ENCODE assay signal across 21 cellular contexts in genomic region chr13:87982436-87982835, GRCh38.
A peak's percentile ranks its signal among the peaks of the same experiment; 100 is the strongest.
DNase-seq lines count a peak whose midpoint lies in the region; FAIRE-seq and TF ChIP-seq lines count a peak whose summit lies in the region.
"Had no signal": no experiment of that assay in that cellular context is flagged by ENCODE, and none has a peak within 500 bp of the region (broad histone marks: within the 10 kb centered on the region; RNA-seq: fewer than 3 reads in every experiment).

No MANE protein-coding gene starts in this region.

- no peaks in the 10 kb centered on the region for H4K20me1 ChIP-seq in SK-N-SH (ENCODE audit: insufficient read depth)
- H4K20me1 ChIP-seq: BLaER1 treated with 17β-estradiol and CSF1 and Interleukin-3, amounts not matched to agents 10 nM and 100 nM had no signal

- no peak overlapping the region for H2AFZ ChIP-seq in SK-N-SH (ENCODE audit: low read depth)

- no peaks in the 10 kb centered on the region for H3F3A ChIP-seq in SK-N-SH (replicated peaks; ENCODE audit: insufficient read depth)

- no peaks in the 10 kb centered on the region for H3K36me3 ChIP-seq in SK-N-SH (replicated peaks in 1 of 2; ENCODE audit: control insufficient read depth in 1 of 2, insufficient read depth in 2 of 2, low read length in 1 of 2)
- H3K36me3 ChIP-seq: BLaER1 treated with 17β-estradiol and CSF1 and Interleukin-3, amounts not matched to agents 10 nM and 100 nM had no signal

- no peak for TF ChIP-seq CTCF in SK-N-SH (IDR thresholded peaks at IDR 0.05)

- peaks cover 0 to 2% of the 10 kb centered on the region in 2 experiments; a peak in 2 of 4 replicates for H3K4me1 ChIP-seq in SK-N-SH (ENCODE audit: control insufficient read depth in 1 of 2, insufficient read depth in 2 of 2, low read depth in 1 of 2, low read length in 1 of 2)
- H3K4me1 ChIP-seq: BLaER1 treated with 17β-estradiol and CSF1 and Interleukin-3, amounts not matched to agents 10 nM and 100 nM; Caco-2 had no signal

- no peak for DNase-seq in H54 (ENCODE audit: insufficient read length, low spot score)
- peak; percentile 5 for DNase-seq in OCI-M1 (lab: John Stamatoyannopoulos, UW)
- DNase-seq in SK-N-SH = peak; percentile 21
- DNase-seq in dedifferentiated amniotic fluid mesenchymal stem cell (ENCODE audit: extremely low spot score) = no peak
- no peak for DNase-seq in KBM-7
- no peak for DNase-seq in nucleus accumbens (lab: John Stamatoyannopoulos, UW)
- DNase-seq in activated CD4-positive, alpha-beta T cell treated with anti-CD3 and anti-CD28 coated beads, Interleukin-2, amount 50 U/mL, for 4 hours = no peak
- DNase-seq: 8988T; ACHN; Caco-2; Calu3; CD4-positive, alpha-beta T cell; CD8-positive, alpha-beta T cell; DMS79 treated with DMSO at 0.1 percent for 48 hours; GF-D8 had no signal

- no peaks in the 10 kb centered on the region for H3K79me2 ChIP-seq in SK-N-SH (ENCODE audit: insufficient read depth)

- TF ChIP-seq EP300 in SK-N-SH (IDR thresholded peaks at IDR 0.05; ENCODE audit: borderline replicate concordance in 1 of 2, low read depth in 1 of 2, low read length in 1 of 2) = no peak; a peak in 1 of 4 replicates

- H3K4me2 ChIP-seq in SK-N-SH = no peak overlapping the region
- H3K4me2 ChIP-seq: BLaER1 treated with 17β-estradiol and CSF1 and Interleukin-3, amounts not matched to agents 10 nM and 100 nM had no signal

- no peak overlapping the region for H3K4me3 ChIP-seq in SK-N-SH (ENCODE audit: low read depth in 2 of 2, low read length in 1 of 2)
- H3K4me3 ChIP-seq: BLaER1 treated with 17β-estradiol and CSF1 and Interleukin-3, amounts not matched to agents 10 nM and 100 nM had no signal

- H3K27me3 ChIP-seq in SK-N-SH (ENCODE audit: insufficient read depth) = no peaks in the 10 kb centered on the region
- H3K27me3 ChIP-seq: BLaER1 treated with 17β-estradiol and CSF1 and Interleukin-3, amounts not matched to agents 10 nM and 100 nM had no signal

- POLR2A ChIA-PET in SK-N-SH (lab: Yijun Ruan, JAX) = no interaction called here

- no peaks in the 10 kb centered on the region for H3K9me2 ChIP-seq in SK-N-SH

- TF ChIP-seq POLR2A in H54 (IDR thresholded peaks at IDR 0.05; ENCODE audit: low read depth, low read length) = no peak

- CTCF ChIA-PET in SK-N-SH (lab: Yijun Ruan, JAX) = no interaction called here

- no peaks in the 10 kb centered on the region for H3K9me3 ChIP-seq in SK-N-SH

- in situ Hi-C loops in KBM-7 (cut with MboI; ENCODE audit: low pct_unique_long_range_greater_than_20kb, low sequenced_read_pairs) = no loop called here

- no peak for TF ChIP-seq RAD21 in SK-N-SH (IDR thresholded peaks at IDR 0.05; ENCODE audit: low read length)

- no peak overlapping the region for H3K9ac ChIP-seq in SK-N-SH
- H3K9ac ChIP-seq: BLaER1 treated with 17β-estradiol and CSF1 and Interleukin-3, amounts not matched to agents 10 nM and 100 nM had no signal

- H3K27ac ChIP-seq in SK-N-SH (ENCODE audit: low read depth in 2 of 2, low read length in 1 of 2) = peak overlapping the region in 1 of 2 experiments; percentile 75; a peak in 2 of 4 replicates
- H3K27ac ChIP-seq: BLaER1 treated with 17β-estradiol and CSF1 and Interleukin-3, amounts not matched to agents 10 nM and 100 nM; C4-2B had no signal

- peak; percentile 70 for FAIRE-seq in H54 (lab: Jason Lieb, UNC)
- FAIRE-seq: A204.1, D721Med, GM12891, GM19239 had no signal

TF ChIP-seq in SK-N-SH, 30 proteins besides CTCF, POLR2A, EP300 and RAD21:
- no peak for TF ChIP-seq CHD2 (IDR thresholded peaks at IDR 0.05; ENCODE audit: low read length, partially characterized antibody)
- no peak for TF ChIP-seq ZBTB33 (IDR thresholded peaks at IDR 0.05; ENCODE audit: borderline replicate concordance, low read depth)
- peak; percentile 59; the same call in 1 of the 2 replicates for TF ChIP-seq GATA2 (CRISPR knock-in tag; IDR thresholded peaks at IDR 0.05)
- no peak for TF ChIP-seq RCOR1 (IDR thresholded peaks at IDR 0.05; ENCODE audit: low read length)
- no peak for TF ChIP-seq USF2 (IDR thresholded peaks at IDR 0.05; ENCODE audit: borderline replicate concordance, low read depth, low read length)
- no peak for TF ChIP-seq JUND (IDR thresholded peaks at IDR 0.05)

Comparison
In these comparisons a context has a peak if more than half of its experiments do, and no peak if none do; other contexts are left out.
1. DNase-seq: peak in OCI-M1 (single experiment) and SK-N-SH (single experiment); none in H54 (single experiment), dedifferentiated amniotic fluid mesenchymal stem cell (single experiment), KBM-7 (single experiment), nucleus accumbens (0 of 56) and activated CD4-positive, alpha-beta T cell treated with anti-CD3 and anti-CD28 coated beads, Interleukin-2, amount 50 U/mL, for 4 hours (0 of 2).